In the genomic region with DNA sequence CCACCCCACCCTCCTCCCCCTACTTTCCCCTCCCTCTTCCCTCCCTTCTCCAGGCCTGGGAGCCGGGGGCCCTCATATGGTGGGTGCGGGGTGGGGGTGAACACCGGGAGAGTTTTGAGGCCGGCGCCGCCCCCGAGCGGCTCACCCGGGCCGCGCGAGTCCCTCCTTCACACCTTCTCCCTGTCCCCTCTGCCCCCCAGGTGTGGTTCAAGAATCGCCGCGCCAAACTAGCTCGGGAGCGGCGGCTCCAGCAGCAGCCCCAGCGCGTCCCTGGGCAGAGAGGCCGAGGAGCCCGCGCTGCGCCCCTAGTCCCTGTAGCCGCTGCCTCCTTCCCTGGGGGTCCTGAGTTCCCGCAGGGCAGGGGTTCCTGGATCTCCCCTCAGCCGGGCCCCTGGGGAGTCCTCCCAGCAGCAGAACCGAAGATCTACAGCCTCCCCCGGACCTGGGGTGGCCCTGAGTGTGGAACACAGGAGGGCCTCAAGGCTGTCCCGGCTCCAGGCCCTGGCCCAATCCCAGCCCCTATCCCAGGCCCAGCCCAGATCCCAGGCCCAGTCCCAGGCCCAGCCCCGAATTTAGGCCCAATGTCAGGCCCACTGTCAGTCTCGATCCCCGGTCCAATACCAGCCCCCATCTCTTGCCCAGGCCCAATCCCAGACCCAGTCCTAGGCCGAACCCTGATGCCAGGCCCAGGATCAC, we compare ENCODE assay signal across 29 cellular contexts. TPM values are rescaled to one million over a fixed set of nuclear protein-coding genes. Genes with fewer than 3 reads are reported as not detected.
"Had no signal": no experiment of that assay in that cellular context is flagged by ENCODE, and none has a peak within 500 bp of the region (broad histone marks: within the 10 kb centered on the region; RNA-seq: fewer than 3 reads in every experiment).

No MANE protein-coding gene starts in this region.

- H3K4me3 Mint-ChIP-seq: activated CD4-positive, alpha-beta T cell treated with anti-CD3 and anti-CD28 coated beads for 36 hours; activated CD8-positive, alpha-beta T cell treated with anti-CD3 and anti-CD28 coated beads for 36 hours; activated naive CD8-positive, alpha-beta T cell treated with anti-CD3 and anti-CD28 coated beads, Interleukin-2, amount 50 U/mL, for 24 hours; central memory CD8-positive, alpha-beta T cell had no signal

- H3K36me3 ChIP-seq: ascending aorta, SJCRH30 had no signal

- H3K9me3 Mint-ChIP-seq: activated naive CD4-positive, alpha-beta T cell treated with anti-CD3 and anti-CD28 coated beads, Interleukin-2, amount 50 U/mL, for 72 hours; activated naive CD8-positive, alpha-beta T cell treated with anti-CD3 and anti-CD28 coated beads, Interleukin-2, amount 50 U/mL, for 24 hours; central memory CD8-positive, alpha-beta T cell had no signal

- H3K4me3 ChIP-seq: ascending aorta, body of pancreas, SJCRH30 had no signal

- ATAC-seq: activated CD4-positive, alpha-beta T cell treated with anti-CD3 and anti-CD28 coated beads for 36 hours; activated CD8-positive, alpha-beta T cell treated with anti-CD3 and anti-CD28 coated beads for 36 hours; activated naive CD4-positive, alpha-beta T cell treated with anti-CD3 and anti-CD28 coated beads, Interleukin-2, amount 50 U/mL, for 72 hours; activated naive CD8-positive, alpha-beta T cell treated with anti-CD3 and anti-CD28 coated beads, Interleukin-2, amount 50 U/mL, for 24 hours; body of pancreas had no signal

- H3K27me3 ChIP-seq: ascending aorta, body of pancreas, SJCRH30 had no signal

- DNase-seq: activated CD4-positive, alpha-beta T cell treated with anti-CD3 and anti-CD28 coated beads for 36 hours; activated CD8-positive, alpha-beta memory T cell treated with anti-CD3 and anti-CD28 coated beads, Interleukin-2, amount 50 U/mL, for 4 hours; activated CD8-positive, alpha-beta T cell treated with anti-CD3 and anti-CD28 coated beads for 36 hours; activated effector memory CD4-positive, alpha-beta T cell treated with anti-CD3 and anti-CD28 coated beads, Interleukin-2, amount 50 U/mL, for 16 hours; activated naive CD4-positive, alpha-beta T cell treated with Interleukin-2 at 50 U/mL for 16 hours; activated naive CD8-positive, alpha-beta T cell treated with anti-CD3 and anti-CD28 coated beads, Interleukin-2, amount 50 U/mL, for 24 hours; amniotic stem cell; body of pancreas; NCI-H1092; NCI-H1417; NCI-H1930; NCI-H2171; NCI-H226; NCI-H510A; NCI-H526 treated with DMSO at 0.1 percent for 48 hours; NCI-H82; SJCRH30; SK-N-SH; T-helper 1 cell had no signal

- H3K9me3 ChIP-seq: ascending aorta, body of pancreas, SJCRH30, SK-N-SH had no signal

- H3K27ac Mint-ChIP-seq: activated CD4-positive, alpha-beta T cell treated with anti-CD3 and anti-CD28 coated beads for 36 hours; activated CD8-positive, alpha-beta T cell treated with anti-CD3 and anti-CD28 coated beads for 36 hours; activated naive CD4-positive, alpha-beta T cell treated with anti-CD3 and anti-CD28 coated beads, Interleukin-2, amount 50 U/mL, for 72 hours; activated naive CD8-positive, alpha-beta T cell treated with anti-CD3 and anti-CD28 coated beads, Interleukin-2, amount 50 U/mL, for 24 hours had no signal

- H3K27ac ChIP-seq: ascending aorta, body of pancreas, KMS-11, SJCRH30, VCaP had no signal

- H3K4me2 ChIP-seq: KMS-11, SK-N-SH had no signal

- H3K9ac ChIP-seq: KMS-11, SK-N-SH had no signal

- H3K4me1 Mint-ChIP-seq: activated CD4-positive, alpha-beta T cell treated with anti-CD3 and anti-CD28 coated beads for 36 hours; central memory CD8-positive, alpha-beta T cell had no signal

- H3K4me1 ChIP-seq: body of pancreas had no signal

RNA-seq across cellular contexts. Expression of gene TPRX2, which starts 1.7 kb away (rescaled TPM):
- total RNA-seq: activated CD4-positive, alpha-beta T cell treated with anti-CD3 and anti-CD28 coated beads for 36 hours; activated CD8-positive, alpha-beta T cell treated with anti-CD3 and anti-CD28 coated beads for 36 hours; activated naive CD4-positive, alpha-beta T cell treated with anti-CD3 and anti-CD28 coated beads, Interleukin-2, amount 50 U/mL, for 72 hours; ascending aorta; body of pancreas; bronchial epithelial cell; MCF 10A; OCI-LY7; RPMI7951; SJCRH30; T-helper 2 cell treated with Interferon-gamma antibody and Interleukin-4, amounts not matched to agents 100 ng/mL and 5 ng/mL, for 36 hours had no signal
- polyA plus RNA-seq: SK-N-SH had no signal

RNA-seq across cellular contexts. Expression of gene SULT2A1, which starts 25.4 kb away (rescaled TPM):
- total RNA-seq: activated CD4-positive, alpha-beta T cell treated with anti-CD3 and anti-CD28 coated beads for 36 hours; activated CD8-positive, alpha-beta T cell treated with anti-CD3 and anti-CD28 coated beads for 36 hours; activated naive CD4-positive, alpha-beta T cell treated with anti-CD3 and anti-CD28 coated beads, Interleukin-2, amount 50 U/mL, for 72 hours; body of pancreas; bronchial epithelial cell; MCF 10A; OCI-LY7; RPMI7951; SJCRH30; T-helper 2 cell treated with Interferon-gamma antibody and Interleukin-4, amounts not matched to agents 100 ng/mL and 5 ng/mL, for 36 hours had no signal
- polyA plus RNA-seq: SK-N-SH had no signal

RNA-seq across cellular contexts. Expression of gene CRX, which starts 39.0 kb away (rescaled TPM):
- total RNA-seq: activated CD4-positive, alpha-beta T cell treated with anti-CD3 and anti-CD28 coated beads for 36 hours; activated CD8-positive, alpha-beta T cell treated with anti-CD3 and anti-CD28 coated beads for 36 hours; activated naive CD4-positive, alpha-beta T cell treated with anti-CD3 and anti-CD28 coated beads, Interleukin-2, amount 50 U/mL, for 72 hours; ascending aorta; body of pancreas; bronchial epithelial cell; MCF 10A; OCI-LY7; RPMI7951; T-helper 2 cell treated with Interferon-gamma antibody and Interleukin-4, amounts not matched to agents 100 ng/mL and 5 ng/mL, for 36 hours had no signal
- polyA plus RNA-seq: SK-N-SH had no signal

RNA-seq across cellular contexts. Expression of gene TPRX1, which starts 56.4 kb away (rescaled TPM):
- total RNA-seq: activated CD4-positive, alpha-beta T cell treated with anti-CD3 and anti-CD28 coated beads for 36 hours; activated CD8-positive, alpha-beta T cell treated with anti-CD3 and anti-CD28 coated beads for 36 hours; activated naive CD4-positive, alpha-beta T cell treated with anti-CD3 and anti-CD28 coated beads, Interleukin-2, amount 50 U/mL, for 72 hours; ascending aorta; body of pancreas; bronchial epithelial cell; MCF 10A; OCI-LY7; RPMI7951; SJCRH30; T-helper 2 cell treated with Interferon-gamma antibody and Interleukin-4, amounts not matched to agents 100 ng/mL and 5 ng/mL, for 36 hours had no signal
- polyA plus RNA-seq: SK-N-SH had no signal
